ENCODE assay signal across 9 cellular contexts in genomic region chr15:20340331-20340811, GRCh38.
DNase-seq lines count a peak whose midpoint lies in the region; ATAC-seq and TF ChIP-seq lines count a peak whose summit lies in the region.
"Had no signal": no experiment of that assay in that cellular context is flagged by ENCODE, and none has a peak within 500 bp of the region (broad histone marks: within the 10 kb centered on the region; RNA-seq: fewer than 3 reads in every experiment).

No MANE protein-coding gene starts in this region.

- no peak overlapping the region for H2BK5ac ChIP-seq in mesenchymal stem cell (ENCODE audit: low read depth, low read length, poor library complexity, severe bottlenecking)

- TF ChIP-seq CTCF in fibroblast of pulmonary artery (IDR thresholded peaks at IDR 0.05; ENCODE audit: low read length, missing control alignments) (no peak), osteoblast (IDR thresholded peaks at IDR 0.05; ENCODE audit: extremely low read depth, low read depth, low read length) (no peak)

- ATAC-seq in T-cell (replicated peaks in 1 of 4) (peak in 3 of 4 experiments; percentile 13 to 22 (median 14)), HG03097 (IDR thresholded peaks at IDR 0.05; ENCODE audit: low FRiP score, unreplicated experiment) (no peak), GM21390 (IDR thresholded peaks at IDR 0.05; ENCODE audit: unreplicated experiment) (no peak)

- no peak overlapping the region for H4K8ac ChIP-seq in mesenchymal stem cell (ENCODE audit: low read length)

- no peak overlapping the region for H2BK120ac ChIP-seq in mesenchymal stem cell (ENCODE audit: low read depth, low read length)

- H3K4me3 Mint-ChIP-seq in T-cell, result no peak overlapping the region

- H3K79me1 ChIP-seq in mesenchymal stem cell (replicated peaks; ENCODE audit: low read length, poor library complexity, severe bottlenecking), result no peaks in the 10 kb centered on the region

- H3K14ac ChIP-seq in mesenchymal stem cell (ENCODE audit: low read length in 2 of 2), result no peak overlapping the region

- H3K36me3 Mint-ChIP-seq in T-cell, result peaks cover 4% of the 10 kb centered on the region

- H2AFZ ChIP-seq in osteoblast (ENCODE audit: low read length), result no peak overlapping the region
- no peak overlapping the region for H2AFZ ChIP-seq in mesenchymal stem cell (ENCODE audit: low read depth, low read length)

- CTCF ChIA-PET in T-cell (lab: Charles Lee), result no interaction called here

- no peak overlapping the region for H3K9ac ChIP-seq in mesenchymal stem cell (ENCODE audit: low read length)

- H3K4ac ChIP-seq in mesenchymal stem cell (ENCODE audit: low read depth in 1 of 2, low read length in 2 of 2), result no peak overlapping the region

- no peak overlapping the region for H2AK5ac ChIP-seq in mesenchymal stem cell (ENCODE audit: low read length, severe bottlenecking)

- H3K4me1 Mint-ChIP-seq in T-cell, result no peaks in the 10 kb centered on the region

- DNase-seq in GM03348 (ENCODE audit: low spot score) (peak; percentile 77), T-cell (peak in 12 of 34 experiments; percentile 7 to 55 (median 36)), fibroblast of pulmonary artery (ENCODE audit: low read depth) (peak; percentile 26), osteoblast (ENCODE audit: insufficient read length, low spot score, missing footprints) (peak; percentile 92), mesenchymal stem cell (no peak), hippocampal formation (lab: John Stamatoyannopoulos, UW) (no peak)
- DNase-seq: NCI-H1417 treated with DMSO at 0.1 percent for 48 hours had no signal

- H3K27me3 ChIP-seq in osteoblast (ENCODE audit: insufficient read depth, low read length) (no peaks in the 10 kb centered on the region), mesenchymal stem cell (ENCODE audit: control insufficient read depth in 1 of 2, insufficient read depth in 1 of 2, low read length in 2 of 2) (no peaks in the 10 kb centered on the region)

- peaks cover 5 to 11% (median 6%) of the 10 kb centered on the region in 3 donors for H3K9me3 Mint-ChIP-seq in T-cell

- no peak overlapping the region for H3K27ac ChIP-seq in osteoblast (ENCODE audit: low read depth, low read length)
- H3K27ac ChIP-seq in mesenchymal stem cell (ENCODE audit: low read length, poor library complexity, severe bottlenecking), result no peak overlapping the region

- 79% methylated on average over 9 of the region's 9 CpGs for WGBS in mesenchymal stem cell

- POLR2A ChIA-PET in T-cell (lab: Charles Lee), result no interaction called here

- H3K36me3 ChIP-seq in osteoblast (ENCODE audit: insufficient read depth, low read length), result no peaks in the 10 kb centered on the region
- H3K36me3 ChIP-seq in mesenchymal stem cell (ENCODE audit: control insufficient read depth in 1 of 2, insufficient read depth in 2 of 2, low read depth in 1 of 2, low read length in 2 of 2), result no peaks in the 10 kb centered on the region

- H4K20me1 ChIP-seq in osteoblast (ENCODE audit: insufficient read depth, low read length), result no peaks in the 10 kb centered on the region

- no peak overlapping the region for H3K4me2 ChIP-seq in osteoblast (ENCODE audit: insufficient read depth, low read length)
- no peak overlapping the region for H3K4me2 ChIP-seq in mesenchymal stem cell (ENCODE audit: low read length, poor library complexity, severe bottlenecking)

- H3K9me3 ChIP-seq in osteoblast (ENCODE audit: low read depth, low read length) (peaks cover 13% of the 10 kb centered on the region), mesenchymal stem cell (ENCODE audit: control insufficient read depth, low read length) (peaks cover 12% of the 10 kb centered on the region)

- no peaks in the 10 kb centered on the region for H3K4me1 ChIP-seq in osteoblast (ENCODE audit: insufficient read depth, low read length)
- H3K4me1 ChIP-seq in mesenchymal stem cell (ENCODE audit: control insufficient read depth, insufficient read depth, low read depth, low read length), result no peaks in the 10 kb centered on the region

- no peak overlapping the region for H3K23ac ChIP-seq in mesenchymal stem cell (ENCODE audit: low read length in 2 of 2)

- H2BK15ac ChIP-seq in mesenchymal stem cell (ENCODE audit: low read depth, poor library complexity, severe bottlenecking), result no peak overlapping the region

- no peak overlapping the region for H2BK12ac ChIP-seq in mesenchymal stem cell (ENCODE audit: low read length in 2 of 2)

- H3K79me2 ChIP-seq in osteoblast (ENCODE audit: insufficient read depth, low read length), result no peaks in the 10 kb centered on the region

- no peak overlapping the region for H3K18ac ChIP-seq in mesenchymal stem cell (ENCODE audit: low read depth in 1 of 2, low read length in 2 of 2)

- no peak overlapping the region for H3K27ac Mint-ChIP-seq in T-cell

- no peak overlapping the region for H3K4me3 ChIP-seq in fibroblast of pulmonary artery (replicated peaks; ENCODE audit: low read depth, low read length)
- no peak overlapping the region for H3K4me3 ChIP-seq in osteoblast (ENCODE audit: insufficient read depth, low read length)
- H3K4me3 ChIP-seq in mesenchymal stem cell (ENCODE audit: insufficient read depth in 1 of 2, low read depth in 1 of 2, low read length in 2 of 2), result no peak overlapping the region

- no peak overlapping the region for H4K91ac ChIP-seq in mesenchymal stem cell (ENCODE audit: low read length)

- no peaks in the 10 kb centered on the region for H3K27me3 Mint-ChIP-seq in T-cell

Comparison
In these comparisons a context has a peak if more than half of its experiments do, and no peak if none do; other contexts are left out.
1. DNase-seq: peak in GM03348 (single experiment), fibroblast of pulmonary artery (single experiment) and osteoblast (single experiment); none in mesenchymal stem cell (single experiment) and hippocampal formation (0 of 2).
2. ATAC-seq: peak in T-cell (3 of 4); none in HG03097 (single experiment) and GM21390 (single experiment).